Comparison of ENCODE assay signal across 12 cellular contexts in the genomic region with DNA sequence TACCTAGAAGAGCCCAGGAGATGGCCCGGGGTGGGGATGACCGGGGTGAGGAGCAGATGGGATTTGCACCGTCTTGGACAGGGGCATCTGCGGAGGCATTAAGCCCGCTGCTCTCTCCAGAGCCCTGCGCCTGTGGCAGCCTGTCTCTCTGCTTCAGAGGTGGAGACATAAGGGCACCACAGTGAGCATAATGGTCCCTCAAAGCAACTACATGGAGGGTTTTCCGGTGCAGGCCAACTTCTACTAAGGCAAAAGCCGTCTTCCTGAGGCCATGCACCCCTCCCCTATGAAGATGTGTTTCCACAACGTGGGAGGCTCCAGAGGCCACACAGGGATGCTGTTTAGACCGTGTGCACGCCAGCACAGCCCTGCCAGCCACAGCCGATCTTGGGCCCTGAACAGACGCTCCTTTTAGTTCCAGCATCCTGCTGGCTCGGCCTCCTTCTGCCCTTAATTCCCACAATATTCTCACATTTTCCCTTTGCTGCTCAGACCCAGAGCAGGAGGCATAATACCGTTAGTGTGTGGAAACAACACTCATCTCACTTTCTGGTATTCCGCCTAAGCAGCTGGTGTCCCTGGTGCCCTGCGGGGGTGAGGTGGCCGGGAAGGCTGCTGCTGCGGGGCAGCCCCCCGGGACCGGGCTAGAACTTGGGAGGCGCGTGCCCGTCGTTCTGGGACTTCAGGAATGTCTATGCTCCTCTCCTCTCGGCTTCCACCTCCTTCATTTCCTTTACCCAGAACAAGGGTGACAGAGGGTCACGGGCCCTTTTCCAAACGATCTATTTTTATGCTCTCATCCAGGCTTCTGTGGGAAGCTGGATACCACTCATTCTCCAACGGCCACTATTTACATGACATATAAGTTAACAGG.
DNase-seq lines count a peak whose midpoint lies in the region; ATAC-seq and TF ChIP-seq lines count a peak whose summit lies in the region.
"Had no signal": no experiment of that assay in that cellular context is flagged by ENCODE, and none has a peak within 500 bp of the region (broad histone marks: within the 10 kb centered on the region; RNA-seq: fewer than 3 reads in every experiment).

No MANE protein-coding gene starts in this region.

- DNase-seq in NCI-H1694 treated with DMSO at 0.1 percent for 48 hours (lab: John Stamatoyannopoulos, UW) (peak; percentile 21), NCI-H1694 (lab: John Stamatoyannopoulos, UW) (no peak), fibroblast of lung (ENCODE audit: low read depth in 2 of 2) (peak; percentile 84 to 92), nephron progenitor cell (peak; percentile 29), uterus (no peak), SKM-1 treated with dmso at 0.1 percent for 144 hours (lab: John Stamatoyannopoulos, UW; ENCODE audit: unreplicated experiment) (no peak), erythroblast (lab: John Stamatoyannopoulos, UW) (no peak)
- DNase-seq: activated CD8-positive, alpha-beta T cell treated with anti-CD3 and anti-CD28 coated beads, Interleukin-2, amount 10 ng/mL, durations not matched to agents 7 days and 5 days; stimulated activated naive B cell treated with anti-CD40 and anti-IgM and Interleukin-4, amounts not matched to agents 10 μg/mL and 1 μg/mL and 100 μg/mL, for 72 hours had no signal

- TF ChIP-seq POLR2A in uterus (IDR thresholded peaks at IDR 0.05) (no peak), erythroblast (IDR thresholded peaks at IDR 0.05; ENCODE audit: low read length) (no peak)

- peak overlapping the region; percentile 58 for H3K4me3 Mint-ChIP-seq in nephron progenitor cell
- no peak overlapping the region for H3K4me3 Mint-ChIP-seq in activated T-helper 17 cell treated with anti-CD3 and anti-CD28 coated beads, Interleukin-2, amount 50 U/mL, for 72 hours
- H3K4me3 Mint-ChIP-seq: activated CD8-positive, alpha-beta T cell treated with anti-CD3 and anti-CD28 coated beads, Interleukin-2, amount 10 ng/mL, durations not matched to agents 7 days and 5 days; stimulated activated naive B cell treated with anti-CD40 and anti-IgM and Interleukin-4, amounts not matched to agents 10 μg/mL and 1 μg/mL and 100 μg/mL, for 72 hours had no signal

- H4K20me1 ChIP-seq in fibroblast of lung (ENCODE audit: control insufficient read depth, extremely low read depth, insufficient read depth, low read length): no peaks in the 10 kb centered on the region

- peaks cover 18% of the 10 kb centered on the region for H3K4me1 ChIP-seq in fibroblast of lung (ENCODE audit: control insufficient read depth, extremely low read depth, insufficient read depth, low read length)
- H3K4me1 ChIP-seq in uterus: no peaks in the 10 kb centered on the region

- peaks cover 56% of the 10 kb centered on the region for H3K4me1 Mint-ChIP-seq in nephron progenitor cell
- H3K4me1 Mint-ChIP-seq in activated T-helper 17 cell treated with anti-CD3 and anti-CD28 coated beads, Interleukin-2, amount 50 U/mL, for 72 hours: no peaks in the 10 kb centered on the region
- H3K4me1 Mint-ChIP-seq: stimulated activated naive B cell treated with anti-CD40 and anti-IgM and Interleukin-4, amounts not matched to agents 10 μg/mL and 1 μg/mL and 100 μg/mL, for 72 hours had no signal

- H3K9ac ChIP-seq in fibroblast of lung (ENCODE audit: insufficient read depth, low read length): peak overlapping the region; percentile 1

- no peaks in the 10 kb centered on the region for H3K27me3 ChIP-seq in fibroblast of lung (ENCODE audit: control insufficient read depth, insufficient read depth, low read length)
- H3K27me3 ChIP-seq in uterus: no peaks in the 10 kb centered on the region

- H3K9me3 Mint-ChIP-seq in nephron progenitor cell: peaks cover 21% of the 10 kb centered on the region
- peaks cover 7% of the 10 kb centered on the region for H3K9me3 Mint-ChIP-seq in activated T-helper 17 cell treated with anti-CD3 and anti-CD28 coated beads, Interleukin-2, amount 50 U/mL, for 72 hours

- H3K27ac ChIP-seq in fibroblast of lung (ENCODE audit: insufficient read depth, low read length) (peak overlapping the region; percentile 67), uterus (peak overlapping the region; percentile 40 to 51)
- H3K27ac ChIP-seq: 22Rv1 had no signal

- peak overlapping the region; percentile 95 for H3K27ac Mint-ChIP-seq in nephron progenitor cell
- no peak overlapping the region for H3K27ac Mint-ChIP-seq in activated T-helper 17 cell treated with anti-CD3 and anti-CD28 coated beads, Interleukin-2, amount 50 U/mL, for 72 hours
- H3K27ac Mint-ChIP-seq: activated CD8-positive, alpha-beta T cell treated with anti-CD3 and anti-CD28 coated beads, Interleukin-2, amount 10 ng/mL, durations not matched to agents 7 days and 5 days; stimulated activated naive B cell treated with anti-CD40 and anti-IgM and Interleukin-4, amounts not matched to agents 10 μg/mL and 1 μg/mL and 100 μg/mL, for 72 hours had no signal

- ATAC-seq in activated T-helper 17 cell treated with anti-CD3 and anti-CD28 coated beads, Interleukin-2, amount 50 U/mL, for 72 hours (replicated peaks): no peak
- ATAC-seq: activated CD8-positive, alpha-beta T cell treated with anti-CD3 and anti-CD28 coated beads, Interleukin-2, amount 10 ng/mL, durations not matched to agents 7 days and 5 days; K562; stimulated activated naive B cell treated with anti-CD40 and anti-IgM and Interleukin-4, amounts not matched to agents 10 μg/mL and 1 μg/mL and 100 μg/mL, for 72 hours had no signal

- H3K4me3 ChIP-seq in fibroblast of lung (replicated peaks in 1 of 4; ENCODE audit: control extremely low read depth in 1 of 4, insufficient read depth in 1 of 4, low read depth in 3 of 4, low read length in 4 of 4) (peak overlapping the region in 1 of 4 experiments; percentile 6), uterus (no peak overlapping the region)
- H3K4me3 ChIP-seq: K562 had no signal

- peaks cover 54% of the 10 kb centered on the region for H3K36me3 Mint-ChIP-seq in nephron progenitor cell (ENCODE audit: low read depth)
- H3K36me3 Mint-ChIP-seq in activated T-helper 17 cell treated with anti-CD3 and anti-CD28 coated beads, Interleukin-2, amount 50 U/mL, for 72 hours (ENCODE audit: low read depth): no peaks in the 10 kb centered on the region

- H3K36me3 ChIP-seq in fibroblast of lung (ENCODE audit: control insufficient read depth, insufficient read depth, low read length) (peaks cover 4% of the 10 kb centered on the region), uterus (no peaks in the 10 kb centered on the region)

- no peak overlapping the region for H2AFZ ChIP-seq in fibroblast of lung (ENCODE audit: low read length)

- H3K79me2 ChIP-seq in fibroblast of lung (ENCODE audit: control insufficient read depth, insufficient read depth, low read length): peaks cover 3% of the 10 kb centered on the region

- H3K9me3 ChIP-seq in fibroblast of lung (ENCODE audit: control insufficient read depth, insufficient read depth, low read depth, low read length) (no peaks in the 10 kb centered on the region), uterus (no peaks in the 10 kb centered on the region)

- TF ChIP-seq CTCF in fibroblast of lung (conservative IDR thresholded peaks at IDR 0.05 in 1 of 2, IDR thresholded peaks at IDR 0.05 in 1 of 2; ENCODE audit: low read depth in 1 of 2, low read length in 2 of 2) (no peak), nephron progenitor cell (IDR thresholded peaks at IDR 0.05) (no peak), uterus (IDR thresholded peaks at IDR 0.05) (no peak)

- H3K4me2 ChIP-seq in fibroblast of lung (ENCODE audit: extremely low read depth, insufficient read depth, low read length): peak overlapping the region; percentile 75

- H3K27me3 Mint-ChIP-seq in nephron progenitor cell (ENCODE audit: low read depth, poor library complexity): no peaks in the 10 kb centered on the region
- peaks cover 11% of the 10 kb centered on the region for H3K27me3 Mint-ChIP-seq in activated T-helper 17 cell treated with anti-CD3 and anti-CD28 coated beads, Interleukin-2, amount 50 U/mL, for 72 hours
- H3K27me3 Mint-ChIP-seq: stimulated activated naive B cell treated with anti-CD40 and anti-IgM and Interleukin-4, amounts not matched to agents 10 μg/mL and 1 μg/mL and 100 μg/mL, for 72 hours had no signal

- intact Hi-C loops in uterus (cut with DNase I; ENCODE audit: low total_unique reads): no loop called here

Comparison
In these comparisons a context has a peak if more than half of its experiments do, and no peak if none do; other contexts are left out.
1. DNase-seq: peak in NCI-H1694 treated with DMSO at 0.1 percent for 48 hours (single experiment), fibroblast of lung (2 of 2) and nephron progenitor cell (single experiment); none in NCI-H1694 (single experiment), uterus (0 of 2), SKM-1 treated with dmso at 0.1 percent for 144 hours (single experiment) and erythroblast (0 of 2).